ENCODE assay signal across 15 cellular contexts in the genomic region with DNA sequence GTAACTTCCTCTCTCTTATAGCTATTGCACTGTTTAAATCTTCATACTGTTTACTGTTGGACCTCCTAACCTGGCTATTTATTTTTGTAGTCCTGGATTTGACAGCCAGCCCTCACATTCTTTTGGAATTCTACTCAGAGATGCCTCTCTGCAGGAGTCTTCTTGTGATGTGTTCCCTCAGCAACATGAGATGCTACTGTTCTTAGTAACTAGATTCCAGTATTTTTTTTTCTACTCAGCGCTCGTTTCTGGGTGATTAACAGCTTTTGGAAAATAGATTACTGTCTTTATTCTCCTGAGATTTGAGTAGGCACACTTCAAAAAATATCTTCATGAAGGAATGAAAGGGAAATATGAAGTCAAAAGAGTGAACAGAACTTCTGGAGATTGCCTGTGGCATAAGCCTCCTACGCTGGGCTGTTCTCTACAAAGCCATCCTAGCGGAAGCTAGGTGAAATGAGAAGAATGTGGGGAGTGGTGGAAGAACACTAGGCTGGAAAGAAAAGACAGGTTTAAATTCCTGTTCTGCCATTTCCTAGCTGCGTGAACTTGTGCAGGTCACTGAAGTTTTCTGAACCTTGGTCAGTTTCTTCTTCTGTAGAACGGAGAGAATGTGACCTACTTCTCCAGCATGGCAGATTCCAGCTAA.
DNase-seq lines count a peak whose midpoint lies in the region; TF ChIP-seq lines count a peak whose summit lies in the region.
"Had no signal": no experiment of that assay in that cellular context is flagged by ENCODE, and none has a peak within 500 bp of the region (broad histone marks: within the 10 kb centered on the region; RNA-seq: fewer than 3 reads in every experiment).

No MANE protein-coding gene starts in this region.

- peaks cover 11% of the 10 kb centered on the region for H3K4me1 ChIP-seq in BLaER1
- H3K4me1 ChIP-seq in mesendoderm (ENCODE audit: control insufficient read depth, low read depth, low read length): no peaks in the 10 kb centered on the region

- no peak overlapping the region for H2AK5ac ChIP-seq in mesendoderm (ENCODE audit: low read length)

- H3K27ac ChIP-seq in BLaER1: peak overlapping the region; percentile 22; the same call in 1 of the 2 replicates
- H3K27ac ChIP-seq in brain microvascular endothelial cell: no peak overlapping the region
- H3K27ac ChIP-seq in mesendoderm (ENCODE audit: low read depth, low read length): no peak overlapping the region

- WGBS in mesendoderm (ENCODE audit: extremely low coverage, insufficient coverage, low lambda C conversion rate): no CpG with 5 or more reads among the region's 6 CpGs

- H4K5ac ChIP-seq in mesendoderm (ENCODE audit: low read length): no peak overlapping the region

- no peak for TF ChIP-seq CTCF in brain microvascular endothelial cell (IDR thresholded peaks at IDR 0.05; ENCODE audit: low read depth, low read length, missing control alignments)

- H3K79me1 ChIP-seq in mesendoderm (ENCODE audit: low read length): no peaks in the 10 kb centered on the region

- intact Hi-C loops in cardiac septum (cut with DNase I): no loop called here

- peaks cover 14% of the 10 kb centered on the region; the same call in 1 of the 2 replicates for H3K9me3 ChIP-seq in BLaER1

- peak; percentile 32 for DNase-seq in H7
- peak; percentile 35 for DNase-seq in brain microvascular endothelial cell
- DNase-seq in mesendoderm: peak; percentile 67
- no peak for DNase-seq in SHP77 treated with DMSO at 0.1 percent for 48 hours (lab: John Stamatoyannopoulos, UW)
- DNase-seq in activated CD8-positive, alpha-beta memory T cell treated with anti-CD3 and anti-CD28 coated beads, Interleukin-2, amount 50 U/mL, for 48 hours: no peak
- DNase-seq in epidermal melanocyte (ENCODE audit: insufficient read length, low spot score): no peak
- no peak for DNase-seq in cardiac septum (ENCODE audit: low spot score)
- DNase-seq: activated CD4-positive, alpha-beta T cell treated with anti-CD3 and anti-CD28 coated beads for 48 hours; GOT3; NCI-H2171 treated with DMSO at 0.1 percent for 48 hours; OCI-M1; retina; stimulated activated CD4-positive, alpha-beta T cell treated with anti-CD3 and anti-CD28 coated beads, Interleukin-2, amount 100 ng/mL, for 48 hours; stimulated activated naive CD4-positive, alpha-beta T cell had no signal

- in situ Hi-C loops in brain microvascular endothelial cell (cut with HindIII; ENCODE audit: low pct_ligation_motif_present, low sequenced_read_pairs): no loop called here

- H3K36me3 ChIP-seq in BLaER1 (peaks cover 77% of the 10 kb centered on the region), H7 (replicated peaks; ENCODE audit: control insufficient read depth, insufficient read depth, low read length) (no peaks in the 10 kb centered on the region), brain microvascular endothelial cell (replicated peaks) (no peaks in the 10 kb centered on the region), mesendoderm (ENCODE audit: control insufficient read depth, insufficient read depth, low read length) (no peaks in the 10 kb centered on the region)

- no peak overlapping the region for H2BK15ac ChIP-seq in mesendoderm (replicated peaks; ENCODE audit: low read depth)

- H3K18ac ChIP-seq in mesendoderm (ENCODE audit: low read length): no peak overlapping the region

- H4K8ac ChIP-seq in mesendoderm (ENCODE audit: low read depth, low read length): no peak overlapping the region

- H3K4me3 ChIP-seq in BLaER1 (no peak overlapping the region), H7 (ENCODE audit: insufficient read depth, low read depth, low read length) (no peak overlapping the region), brain microvascular endothelial cell (ENCODE audit: low read depth, low read length) (no peak overlapping the region), mesendoderm (ENCODE audit: low read length) (no peak overlapping the region)

- H4K20me1 ChIP-seq in BLaER1: no peaks in the 10 kb centered on the region

- no peaks in the 10 kb centered on the region for H3K79me2 ChIP-seq in mesendoderm (ENCODE audit: control insufficient read depth, insufficient read depth, low read length)

- no peak overlapping the region for H2BK120ac ChIP-seq in mesendoderm (ENCODE audit: low read depth, low read length)

- H3K56ac ChIP-seq in mesendoderm (ENCODE audit: low read length): no peak overlapping the region

- no peak overlapping the region for H2BK5ac ChIP-seq in mesendoderm (ENCODE audit: low read length)

- no peak overlapping the region for H3K23ac ChIP-seq in mesendoderm (ENCODE audit: low read length)

- H3K4me2 ChIP-seq in BLaER1 (no peak overlapping the region), mesendoderm (ENCODE audit: low read length) (no peak overlapping the region)

- H3K27me3 ChIP-seq in BLaER1 (no peaks in the 10 kb centered on the region), H7 (ENCODE audit: control insufficient read depth, insufficient read depth, low read length) (no peaks in the 10 kb centered on the region), brain microvascular endothelial cell (replicated peaks) (no peaks in the 10 kb centered on the region), mesendoderm (ENCODE audit: insufficient read depth, low read length, poor library complexity) (no peaks in the 10 kb centered on the region)

- no peak overlapping the region for H3K4ac ChIP-seq in mesendoderm (ENCODE audit: low read depth, low read length)

- no peak overlapping the region for H3K9ac ChIP-seq in BLaER1
- no peak overlapping the region for H3K9ac ChIP-seq in mesendoderm (ENCODE audit: low read length)

Comparison
In these comparisons a context has a peak if more than half of its experiments do, and no peak if none do; other contexts are left out.
1. DNase-seq: peak in H7 (single experiment), brain microvascular endothelial cell (single experiment) and mesendoderm (single experiment); none in SHP77 treated with DMSO at 0.1 percent for 48 hours (single experiment), activated CD8-positive, alpha-beta memory T cell treated with anti-CD3 and anti-CD28 coated beads, Interleukin-2, amount 50 U/mL, for 48 hours (single experiment), epidermal melanocyte (single experiment) and cardiac septum (single experiment).